10 cellular contexts compared by ENCODE assay signal in the genomic region with DNA sequence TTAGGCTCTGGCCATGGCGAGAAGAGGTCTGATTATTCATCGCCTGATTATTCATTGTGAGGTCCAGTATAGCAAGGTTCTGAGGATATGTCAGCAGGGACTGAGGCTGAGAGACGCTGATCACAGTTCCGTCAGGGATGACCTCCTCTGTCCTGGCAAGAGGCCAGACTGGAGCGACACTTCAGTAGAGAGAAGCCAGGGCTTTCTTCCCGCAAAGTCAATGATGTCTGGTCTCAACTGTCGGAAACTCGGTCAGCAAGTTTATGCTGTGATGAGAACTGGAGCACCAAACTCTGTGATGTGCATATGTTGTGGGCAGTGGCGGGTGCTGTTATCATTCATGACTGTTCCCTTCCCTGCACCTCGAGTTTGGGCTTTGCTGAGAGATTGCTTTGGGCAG. TPM values are rescaled to one million over a fixed set of nuclear protein-coding genes. Genes with fewer than 3 reads are reported as not detected.
DNase-seq lines count a peak whose midpoint lies in the region; ATAC-seq, FAIRE-seq and TF ChIP-seq lines count a peak whose summit lies in the region.
"Had no signal": no experiment of that assay in that cellular context is flagged by ENCODE, and none has a peak within 500 bp of the region (broad histone marks: within the 10 kb centered on the region; RNA-seq: fewer than 3 reads in every experiment).

No MANE protein-coding gene starts in this region.

- H3K36me3 ChIP-seq in fibroblast of lung (ENCODE audit: control insufficient read depth, insufficient read depth, low read length): no peaks in the 10 kb centered on the region
- H3K36me3 ChIP-seq: neutrophil had no signal

- FAIRE-seq in H54 (lab: Jason Lieb, UNC): no peak

- H3K4me1 ChIP-seq in fibroblast of lung (ENCODE audit: control insufficient read depth, extremely low read depth, insufficient read depth, low read length): peaks cover 9% of the 10 kb centered on the region

- H3K4me2 ChIP-seq in fibroblast of lung (ENCODE audit: extremely low read depth, insufficient read depth, low read length): no peak overlapping the region

- ATAC-seq in GM21447 (IDR thresholded peaks at IDR 0.05; ENCODE audit: unreplicated experiment): no peak

- TF ChIP-seq CTCF in AG04450 (IDR thresholded peaks at IDR 0.05; ENCODE audit: low read depth, low read length): no peak
- TF ChIP-seq CTCF in RWPE1 (conservative IDR thresholded peaks at IDR 0.05; ENCODE audit: low read depth): no peak
- no peak for TF ChIP-seq CTCF in fibroblast of lung (conservative IDR thresholded peaks at IDR 0.05 in 1 of 2, IDR thresholded peaks at IDR 0.05 in 1 of 2; ENCODE audit: low read depth in 1 of 2, low read length in 2 of 2)
- TF ChIP-seq CTCF in GM10248 (IDR thresholded peaks at IDR 0.05; ENCODE audit: control extremely low read depth, extremely low read depth, low read depth, missing control alignments): no peak
- TF ChIP-seq CTCF in foreskin fibroblast (IDR thresholded peaks at IDR 0.05; ENCODE audit: low read depth, low read length): no peak

- no peak for TF ChIP-seq POLR2A in H54 (IDR thresholded peaks at IDR 0.05; ENCODE audit: low read depth, low read length)

- H3K9me3 ChIP-seq in AG04450 (ENCODE audit: control insufficient read depth, insufficient read depth, low read length) (no peaks in the 10 kb centered on the region; the same call in 1 of the 2 replicates), fibroblast of lung (ENCODE audit: control insufficient read depth, insufficient read depth, low read depth, low read length) (no peaks in the 10 kb centered on the region)
- H3K9me3 ChIP-seq: neutrophil had no signal

- H3K4me3 ChIP-seq in AG04450 (ENCODE audit: low read depth, low read length) (no peak overlapping the region), fibroblast of lung (replicated peaks in 1 of 4; ENCODE audit: control extremely low read depth in 1 of 4, insufficient read depth in 1 of 4, low read depth in 3 of 4, low read length in 4 of 4) (no peak overlapping the region), foreskin fibroblast (ENCODE audit: low read depth in 1 of 2, low read length in 2 of 2) (no peak overlapping the region)

- peak overlapping the region; percentile 5 for H2AFZ ChIP-seq in fibroblast of lung (ENCODE audit: low read length)

- no peak overlapping the region for H3K9ac ChIP-seq in fibroblast of lung (ENCODE audit: insufficient read depth, low read length)

- H3K79me2 ChIP-seq in fibroblast of lung (ENCODE audit: control insufficient read depth, insufficient read depth, low read length): no peaks in the 10 kb centered on the region

- H3K27ac ChIP-seq in AG04450 (ENCODE audit: low read depth, low read length) (peak overlapping the region; percentile 98), RWPE1 (peak overlapping the region; percentile 84), fibroblast of lung (ENCODE audit: insufficient read depth, low read length) (peak overlapping the region; percentile 91)
- H3K27ac ChIP-seq: neutrophil had no signal

- H4K20me1 ChIP-seq in fibroblast of lung (ENCODE audit: control insufficient read depth, extremely low read depth, insufficient read depth, low read length): no peaks in the 10 kb centered on the region

- no peaks in the 10 kb centered on the region for H3K27me3 ChIP-seq in AG04450 (ENCODE audit: control insufficient read depth, insufficient read depth, low read length)
- no peaks in the 10 kb centered on the region for H3K27me3 ChIP-seq in fibroblast of lung (ENCODE audit: control insufficient read depth, insufficient read depth, low read length)

- POLR2A ChIA-PET in AG04450 (lab: Yijun Ruan, JAX): interaction anchor here (0.5 to 1.0 kb wide), 3 partner anchors 16 to 387 kb away, joined by 3 to 6 read pairs (median 3); no protein-coding TSS in a partner anchor
- POLR2A ChIA-PET in RWPE1 (lab: Yijun Ruan, JAX; ENCODE audit: low non-redundant PET): no interaction called here
- POLR2A ChIA-PET in GM10248 (lab: Yijun Ruan, JAX): no interaction called here

- DNase-seq in AG04450 (ENCODE audit: low read depth, low spot score): no peak
- peak; percentile 49 for DNase-seq in Daoy (ENCODE audit: low read depth)
- DNase-seq in RWPE1 (ENCODE audit: low spot score): no peak
- no peak for DNase-seq in fibroblast of lung (ENCODE audit: low read depth in 2 of 2)
- DNase-seq in GM10248 (ENCODE audit: extremely low spot score): no peak
- no peak for DNase-seq in H54 (ENCODE audit: insufficient read length, low spot score)
- no peak for DNase-seq in foreskin fibroblast
- DNase-seq: NCI-H2227 treated with DMSO at 0.1 percent for 48 hours had no signal

- CTCF ChIA-PET in AG04450 (lab: Charles Lee): no interaction called here
- CTCF ChIA-PET in RWPE1 (lab: Yijun Ruan, JAX): no interaction called here
- CTCF ChIA-PET in GM10248 (lab: Yijun Ruan, JAX): no interaction called here

RNA-seq across cellular contexts. Expression of a gene that starts 29.0 kb away (rescaled TPM):
- polyA plus RNA-seq in AG04450 (2011; rRNA removed): 97.4 and 110 TPM in 2 replicates
- polyA minus RNA-seq in AG04450 (2011; rRNA and poly(A)+ RNA removed): 114 and 135 TPM in 2 replicates
- total RNA-seq in Daoy (2014; rRNA removed; shearing (Covaris generic)): 6.3 and 7.5 TPM in 2 replicates
- 23.1 and 36.2 TPM in 2 replicates for total RNA-seq in fibroblast of lung
- 119 and 137 TPM in 2 replicates for polyA plus RNA-seq in fibroblast of lung
- polyA plus RNA-seq in fibroblast of lung (2012): 87.8 and 89.1 TPM in 2 replicates
- 174 and 188 TPM in 2 replicates for polyA minus RNA-seq in fibroblast of lung (ENCODE audit: low replicate concordance)
